In the genomic region with DNA sequence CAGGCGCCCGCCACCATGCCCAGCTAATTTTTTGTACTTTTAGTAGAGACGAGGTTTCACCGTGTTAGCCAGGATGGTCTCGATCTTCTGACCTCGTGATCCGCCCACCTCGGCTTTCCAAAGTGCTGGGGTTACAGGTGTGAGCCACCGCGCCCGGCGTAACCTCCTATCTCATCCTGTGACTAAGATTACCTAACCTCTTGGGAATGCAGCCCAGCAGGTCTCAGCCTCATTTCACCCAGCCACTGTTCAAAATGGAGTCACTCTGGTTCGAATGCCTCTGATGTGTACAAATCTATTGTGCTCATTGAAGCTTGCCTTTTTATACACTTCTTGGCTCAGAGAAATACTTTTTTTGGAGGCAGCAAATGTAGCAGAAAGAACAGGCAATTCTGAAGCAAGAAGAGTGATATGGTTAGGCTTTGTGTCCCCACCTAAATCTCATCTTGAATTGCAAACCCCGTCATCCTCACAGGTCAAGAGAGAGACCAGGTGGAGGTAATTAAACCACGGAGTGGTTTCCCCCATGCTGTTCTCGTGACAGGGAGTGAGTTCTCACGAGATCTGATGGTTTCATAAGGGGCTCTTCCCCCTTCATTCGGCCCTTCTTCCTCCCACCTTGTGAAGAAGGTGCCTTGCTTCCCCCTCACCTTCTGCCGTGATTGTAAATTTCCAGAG, we compare ENCODE assay signal across 1 cellular context.
TF ChIP-seq lines count a peak whose summit lies in the region.

No MANE protein-coding gene starts in this region.

TF ChIP-seq in Ishikawa, 13 proteins besides CTCF, POLR2A, EP300 and RAD21 (continued from another document):
- TF ChIP-seq, protein P1, sequence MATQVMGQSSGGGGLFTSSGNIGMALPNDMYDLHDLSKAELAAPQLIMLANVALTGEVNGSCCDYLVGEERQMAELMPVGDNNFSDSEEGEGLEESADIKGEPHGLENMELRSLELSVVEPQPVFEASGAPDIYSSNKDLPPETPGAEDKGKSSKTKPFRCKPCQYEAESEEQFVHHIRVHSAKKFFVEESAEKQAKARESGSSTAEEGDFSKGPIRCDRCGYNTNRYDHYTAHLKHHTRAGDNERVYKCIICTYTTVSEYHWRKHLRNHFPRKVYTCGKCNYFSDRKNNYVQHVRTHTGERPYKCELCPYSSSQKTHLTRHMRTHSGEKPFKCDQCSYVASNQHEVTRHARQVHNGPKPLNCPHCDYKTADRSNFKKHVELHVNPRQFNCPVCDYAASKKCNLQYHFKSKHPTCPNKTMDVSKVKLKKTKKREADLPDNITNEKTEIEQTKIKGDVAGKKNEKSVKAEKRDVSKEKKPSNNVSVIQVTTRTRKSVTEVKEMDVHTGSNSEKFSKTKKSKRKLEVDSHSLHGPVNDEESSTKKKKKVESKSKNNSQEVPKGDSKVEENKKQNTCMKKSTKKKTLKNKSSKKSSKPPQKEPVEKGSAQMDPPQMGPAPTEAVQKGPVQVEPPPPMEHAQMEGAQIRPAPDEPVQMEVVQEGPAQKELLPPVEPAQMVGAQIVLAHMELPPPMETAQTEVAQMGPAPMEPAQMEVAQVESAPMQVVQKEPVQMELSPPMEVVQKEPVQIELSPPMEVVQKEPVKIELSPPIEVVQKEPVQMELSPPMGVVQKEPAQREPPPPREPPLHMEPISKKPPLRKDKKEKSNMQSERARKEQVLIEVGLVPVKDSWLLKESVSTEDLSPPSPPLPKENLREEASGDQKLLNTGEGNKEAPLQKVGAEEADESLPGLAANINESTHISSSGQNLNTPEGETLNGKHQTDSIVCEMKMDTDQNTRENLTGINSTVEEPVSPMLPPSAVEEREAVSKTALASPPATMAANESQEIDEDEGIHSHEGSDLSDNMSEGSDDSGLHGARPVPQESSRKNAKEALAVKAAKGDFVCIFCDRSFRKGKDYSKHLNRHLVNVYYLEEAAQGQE (IDR thresholded peaks at IDR 0.05; ENCODE audit: low read depth), result no peak
- TF ChIP-seq YY1 (IDR thresholded peaks at IDR 0.05; ENCODE audit: low read depth) (peak; percentile 81), FOXM1 (IDR thresholded peaks at IDR 0.05; ENCODE audit: borderline replicate concordance, low read depth) (no peak), CEBPB (IDR thresholded peaks at IDR 0.05) (no peak), ZBTB7A (IDR thresholded peaks at IDR 0.05; ENCODE audit: low read depth) (no peak), EGR1 (IDR thresholded peaks at IDR 0.05) (no peak), TCF12 (IDR thresholded peaks at IDR 0.05; ENCODE audit: low read depth) (0 out of 2 replicates have a peak, but pooled peaks have one; percentile 13), TAF1 (IDR thresholded peaks at IDR 0.05; ENCODE audit: low read depth) (no peak)
- TF ChIP-seq, protein P2, sequence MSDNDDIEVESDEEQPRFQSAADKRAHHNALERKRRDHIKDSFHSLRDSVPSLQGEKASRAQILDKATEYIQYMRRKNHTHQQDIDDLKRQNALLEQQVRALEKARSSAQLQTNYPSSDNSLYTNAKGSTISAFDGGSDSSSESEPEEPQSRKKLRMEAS (IDR thresholded peaks at IDR 0.05), result peak; percentile 30; the same call in 1 of the 2 replicates
- TF ChIP-seq, protein P3, sequence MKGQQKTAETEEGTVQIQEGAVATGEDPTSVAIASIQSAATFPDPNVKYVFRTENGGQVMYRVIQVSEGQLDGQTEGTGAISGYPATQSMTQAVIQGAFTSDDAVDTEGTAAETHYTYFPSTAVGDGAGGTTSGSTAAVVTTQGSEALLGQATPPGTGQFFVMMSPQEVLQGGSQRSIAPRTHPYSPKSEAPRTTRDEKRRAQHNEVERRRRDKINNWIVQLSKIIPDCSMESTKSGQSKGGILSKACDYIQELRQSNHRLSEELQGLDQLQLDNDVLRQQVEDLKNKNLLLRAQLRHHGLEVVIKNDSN (IDR thresholded peaks at IDR 0.05), result no peak
